Comparison of ENCODE assay signal across 1 cellular context in the genomic region with DNA sequence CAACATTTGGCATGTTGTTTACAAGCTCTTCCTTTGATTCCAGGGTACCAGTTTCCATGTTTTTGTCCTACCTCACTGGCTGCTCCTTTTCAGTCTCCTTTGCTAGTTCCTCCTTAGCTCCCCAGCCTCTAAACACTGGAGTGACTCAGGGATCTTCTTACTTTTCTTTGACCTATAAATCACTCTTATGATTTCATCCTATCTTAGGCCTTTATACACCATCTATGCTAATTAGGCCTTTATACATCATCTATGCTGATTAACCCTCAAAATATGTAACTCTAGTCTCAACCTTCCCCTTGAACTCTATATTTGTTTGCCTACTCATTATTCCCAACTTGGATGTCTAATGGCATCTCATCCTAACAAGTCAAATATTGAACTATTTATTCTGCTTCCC.
TF ChIP-seq lines count a peak whose summit lies in the region.

No MANE protein-coding gene starts in this region.

TF ChIP-seq in SK-N-SH, 30 proteins besides CTCF, POLR2A, EP300 and RAD21 (continued from another document):
- TF ChIP-seq USF1 (IDR thresholded peaks at IDR 0.05; ENCODE audit: borderline replicate concordance, low read depth), result no peak
- no peak for TF ChIP-seq RCOR1 (IDR thresholded peaks at IDR 0.05; ENCODE audit: low read length)
- TF ChIP-seq TCF12 (IDR thresholded peaks at IDR 0.05), result peak; percentile 60
- peak; percentile 54; the same call in 1 of the 2 replicates for TF ChIP-seq FOSL2 (IDR thresholded peaks at IDR 0.05; ENCODE audit: borderline replicate concordance, low read depth)
